Comparison of ENCODE assay signal across 19 cellular contexts in the genomic region with DNA sequence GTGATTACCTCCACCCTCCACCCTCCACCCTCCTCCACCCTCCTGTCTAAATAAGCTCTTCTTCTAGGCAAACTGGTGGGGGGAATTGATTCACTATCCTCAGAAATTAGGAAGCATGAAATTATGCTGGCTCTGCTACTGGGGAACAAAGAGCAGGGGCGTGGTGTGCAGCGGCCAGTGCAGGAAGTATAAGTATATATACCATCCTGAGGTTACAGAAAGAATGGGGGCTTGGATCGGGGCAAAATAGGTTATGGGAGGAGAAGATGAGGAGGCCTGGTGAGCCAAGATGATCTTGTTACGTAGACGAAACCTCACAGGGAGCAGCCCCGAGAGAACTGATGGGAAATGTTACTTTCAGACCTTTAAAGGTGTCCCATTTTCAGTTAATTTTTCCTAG. TPM values are rescaled to one million over a fixed set of nuclear protein-coding genes. Genes with fewer than 3 reads are reported as not detected.
DNase-seq lines count a peak whose midpoint lies in the region; ATAC-seq and TF ChIP-seq lines count a peak whose summit lies in the region.
"Had no signal": no experiment of that assay in that cellular context is flagged by ENCODE, and none has a peak within 500 bp of the region (broad histone marks: within the 10 kb centered on the region; RNA-seq: fewer than 3 reads in every experiment).

No MANE protein-coding gene starts in this region.

- H3K27ac ChIP-seq in left lung: no peak overlapping the region
- H3K27ac ChIP-seq: brain microvascular endothelial cell, C4-2B, HL-60 had no signal

- H3K4me1 Mint-ChIP-seq in activated naive CD8-positive, alpha-beta T cell treated with anti-CD3 and anti-CD28 coated beads, Interleukin-2, amount 50 U/mL, for 24 hours: peaks cover 45% of the 10 kb centered on the region
- peaks cover 51% of the 10 kb centered on the region for H3K4me1 Mint-ChIP-seq in nephron

- no peaks in the 10 kb centered on the region for H3K27me3 ChIP-seq in left lung
- H3K27me3 ChIP-seq: brain microvascular endothelial cell, gastroesophageal sphincter had no signal

- H3K36me3 ChIP-seq in left lung: no peaks in the 10 kb centered on the region
- H3K36me3 ChIP-seq: brain microvascular endothelial cell, gastroesophageal sphincter had no signal

- TF ChIP-seq CTCF in nephron (IDR thresholded peaks at IDR 0.05; ENCODE audit: unreplicated experiment in 3 of 3): no peak
- no peak for TF ChIP-seq CTCF in left lung (IDR thresholded peaks at IDR 0.05)

- H3K27ac Mint-ChIP-seq in activated naive CD8-positive, alpha-beta T cell treated with anti-CD3 and anti-CD28 coated beads, Interleukin-2, amount 50 U/mL, for 24 hours: peak overlapping the region; percentile 70
- H3K27ac Mint-ChIP-seq in nephron: peak overlapping the region in 2 of 3 experiments; percentile 59 to 62
- H3K27ac Mint-ChIP-seq: activated CD4-positive, alpha-beta T cell treated with anti-CD3 and anti-CD28 coated beads, Interleukin-2, amount 10 ng/mL, durations not matched to agents 7 days and 5 days had no signal

- peaks cover 14 to 17% of the 10 kb centered on the region in 2 donors for H3K4me1 ChIP-seq in left lung

- peak; percentile 6 for DNase-seq in COR-L47 (lab: John Stamatoyannopoulos, UW)
- DNase-seq in LoVo (ENCODE audit: low spot score): peak; percentile 45
- no peak for DNase-seq in activated naive CD8-positive, alpha-beta T cell treated with anti-CD3 and anti-CD28 coated beads, Interleukin-2, amount 50 U/mL, for 24 hours
- DNase-seq in left lung: no peak
- DNase-seq in SK-N-DZ (ENCODE audit: low spot score): no peak
- DNase-seq in GF-D8 (lab: John Stamatoyannopoulos, UW): no peak
- DNase-seq in amniotic stem cell (lab: John Stamatoyannopoulos, UW): no peak
- DNase-seq: activated CD4-positive, alpha-beta T cell treated with anti-CD3 and anti-CD28 coated beads, Interleukin-2, amount 10 ng/mL, durations not matched to agents 7 days and 5 days; brain microvascular endothelial cell; effector memory CD4-positive, alpha-beta T cell; EL; MM.1S; NCI-H2171 treated with DMSO at 0.1 percent for 48 hours; retina; stimulated activated CD4-positive, alpha-beta T cell treated with anti-CD3 and anti-CD28 coated beads, Interleukin-2, amount 100 ng/mL, for 48 hours had no signal

- no peak overlapping the region for H3K4me3 Mint-ChIP-seq in activated naive CD8-positive, alpha-beta T cell treated with anti-CD3 and anti-CD28 coated beads, Interleukin-2, amount 50 U/mL, for 24 hours
- no peak overlapping the region for H3K4me3 Mint-ChIP-seq in nephron
- H3K4me3 Mint-ChIP-seq: activated CD4-positive, alpha-beta T cell treated with anti-CD3 and anti-CD28 coated beads, Interleukin-2, amount 10 ng/mL, durations not matched to agents 7 days and 5 days had no signal

- H3K27me3 Mint-ChIP-seq in activated naive CD8-positive, alpha-beta T cell treated with anti-CD3 and anti-CD28 coated beads, Interleukin-2, amount 50 U/mL, for 24 hours: no peaks in the 10 kb centered on the region
- peaks cover 4% of the 10 kb centered on the region for H3K27me3 Mint-ChIP-seq in nephron (ENCODE audit: low read depth)
- H3K27me3 Mint-ChIP-seq: activated CD4-positive, alpha-beta T cell treated with anti-CD3 and anti-CD28 coated beads, Interleukin-2, amount 10 ng/mL, durations not matched to agents 7 days and 5 days had no signal

- peak; percentile 33 for ATAC-seq in activated naive CD8-positive, alpha-beta T cell treated with anti-CD3 and anti-CD28 coated beads, Interleukin-2, amount 50 U/mL, for 24 hours
- no peak for ATAC-seq in left lung
- ATAC-seq: gastroesophageal sphincter had no signal

- no peaks in the 10 kb centered on the region for H3K9me3 ChIP-seq in left lung
- H3K9me3 ChIP-seq: gastroesophageal sphincter had no signal

- H3K36me3 Mint-ChIP-seq in activated naive CD8-positive, alpha-beta T cell treated with anti-CD3 and anti-CD28 coated beads, Interleukin-2, amount 50 U/mL, for 24 hours (ENCODE audit: low read depth): no peaks in the 10 kb centered on the region
- H3K36me3 Mint-ChIP-seq in nephron (ENCODE audit: low read depth): peaks cover 4% of the 10 kb centered on the region

- H3K9me3 Mint-ChIP-seq in activated naive CD8-positive, alpha-beta T cell treated with anti-CD3 and anti-CD28 coated beads, Interleukin-2, amount 50 U/mL, for 24 hours: no peaks in the 10 kb centered on the region
- H3K9me3 Mint-ChIP-seq in nephron: peaks cover 4% of the 10 kb centered on the region
- H3K9me3 Mint-ChIP-seq: activated CD4-positive, alpha-beta T cell treated with anti-CD3 and anti-CD28 coated beads, Interleukin-2, amount 10 ng/mL, durations not matched to agents 7 days and 5 days had no signal

- no peak overlapping the region for H3K4me3 ChIP-seq in left lung
- H3K4me3 ChIP-seq: gastroesophageal sphincter had no signal

- intact Hi-C loops in left lung (cut with DNase I): no loop called here

RNA-seq across cellular contexts. Expression of gene SYPL1, which starts 49.1 kb away (rescaled TPM):
- 10 to 100 TPM; 81.9 to 93.1 TPM for total RNA-seq in left lung
- polyA plus RNA-seq in SK-N-DZ (2014; cell fraction: cytosol; rRNA removed): 14.6 and 15.3 TPM in 2 replicates
- polyA plus RNA-seq in SK-N-DZ (2014; cell fraction: nucleus; rRNA removed): 11.6 and 12.3 TPM in 2 replicates

Comparison
In these comparisons a context has a peak if more than half of its experiments do, and no peak if none do; other contexts are left out.
1. DNase-seq: peak in COR-L47 (single experiment) and LoVo (single experiment); none in activated naive CD8-positive, alpha-beta T cell treated with anti-CD3 and anti-CD28 coated beads, Interleukin-2, amount 50 U/mL, for 24 hours (single experiment), left lung (0 of 2), SK-N-DZ (single experiment), GF-D8 (single experiment) and amniotic stem cell (single experiment).